8 cellular contexts compared by ENCODE assay signal in genomic region chr22:29310863-29311339, GRCh38. TPM values are rescaled to one million over a fixed set of nuclear protein-coding genes. Genes with fewer than 3 reads are reported as not detected.
DNase-seq lines count a peak whose midpoint lies in the region; ATAC-seq and TF ChIP-seq lines count a peak whose summit lies in the region.

No MANE protein-coding gene starts in this region.

- H3K9me3 ChIP-seq in GM23248 (ENCODE audit: low read depth) = no peaks in the 10 kb centered on the region
- no peaks in the 10 kb centered on the region for H3K9me3 ChIP-seq in parathyroid adenoma (ENCODE audit: control insufficient read depth, low read length)
- H3K9me3 ChIP-seq in tibial nerve = no peaks in the 10 kb centered on the region

- H3K27me3 ChIP-seq in GM23248 (replicated peaks; ENCODE audit: insufficient read depth) (peaks cover 19% of the 10 kb centered on the region), parathyroid adenoma (ENCODE audit: control insufficient read depth, insufficient read depth, low read length) (peaks cover 12% of the 10 kb centered on the region), tibial nerve (peaks cover 0 to 24% of the 10 kb centered on the region in 2 donors)

- peak; percentile 81 to 89 for TF ChIP-seq EP300 in tibial nerve (IDR thresholded peaks at IDR 0.05)

- H3K27ac ChIP-seq in GM23248 = peak overlapping the region; percentile 84
- H3K27ac ChIP-seq in parathyroid adenoma = no peak overlapping the region
- H3K27ac ChIP-seq in tibial nerve = peak overlapping the region; percentile 71 to 94 (median 85)

- H3K36me3 ChIP-seq in GM23248 (ENCODE audit: low read depth) = no peaks in the 10 kb centered on the region
- no peaks in the 10 kb centered on the region for H3K36me3 ChIP-seq in parathyroid adenoma (ENCODE audit: control insufficient read depth, insufficient read depth, low read length)
- no peaks in the 10 kb centered on the region for H3K36me3 ChIP-seq in tibial nerve

- no peaks in the 10 kb centered on the region; the same call in 1 of the 2 replicates for H3F3A ChIP-seq in GM23248 (ENCODE audit: insufficient read depth)

- TF ChIP-seq CTCF in AG04449 (IDR thresholded peaks at IDR 0.05; ENCODE audit: insufficient read depth, low read length, missing control alignments) = no peak
- TF ChIP-seq CTCF in parathyroid adenoma (IDR thresholded peaks at IDR 0.05) = no peak
- peak in 1 of 5 experiments; percentile 21 for TF ChIP-seq CTCF in tibial nerve (IDR thresholded peaks at IDR 0.05)

- H3K4me3 ChIP-seq in AG04449 (ENCODE audit: low read depth, low read length) = no peak overlapping the region
- peak overlapping the region; percentile 38 for H3K4me3 ChIP-seq in GM23248
- H3K4me3 ChIP-seq in parathyroid adenoma (ENCODE audit: low read depth, low read length) = no peak overlapping the region
- H3K4me3 ChIP-seq in tibial nerve = peak overlapping the region in 3 of 4 donors; percentile 18 to 43 (median 25)

- H3K36me3 Mint-ChIP-seq in activated naive CD4-positive, alpha-beta T cell treated with anti-CD3 and anti-CD28 coated beads, Interleukin-2, amount 50 U/mL, for 72 hours = peaks cover 7 to 11% of the 10 kb centered on the region in 2 donors

- peak in 1 of 2 donors; percentile 43 for TF ChIP-seq POLR2A in tibial nerve (IDR thresholded peaks at IDR 0.05)

- H3K4me1 ChIP-seq in GM23248 (ENCODE audit: insufficient read depth) = peaks cover 21% of the 10 kb centered on the region
- H3K4me1 ChIP-seq in parathyroid adenoma = no peaks in the 10 kb centered on the region
- H3K4me1 ChIP-seq in tibial nerve = peaks cover 0 to 89% (median 74%) of the 10 kb centered on the region in 4 donors

- H3K4me2 ChIP-seq in GM23248 (ENCODE audit: unreplicated experiment) (peak overlapping the region; percentile 33), parathyroid adenoma (ENCODE audit: low read length) (peak overlapping the region; percentile 30)

- H3K9me3 Mint-ChIP-seq in activated naive CD4-positive, alpha-beta T cell treated with anti-CD3 and anti-CD28 coated beads, Interleukin-2, amount 50 U/mL, for 72 hours = no peaks in the 10 kb centered on the region

- in situ Hi-C loops in GM23248 (cut with MboI) = no loop called here

- whole genome bisulfite sequencing in GM23248 (ENCODE audit: low coverage in 1 of 2, low lambda C conversion rate in 2 of 2, missing lambda C conversion rate in 2 of 2), 2 experiments = 10 to 11% methylated on average over 17 to 18 of the region's 18 CpGs
- WGBS in tibial nerve, 2 donors = 2 to 12% methylated on average over 14 to 15 of the region's 18 CpGs

- POLR2A ChIA-PET in AG04449 (lab: Yijun Ruan, JAX) = no interaction called here

- CTCF ChIA-PET in AG04449 (lab: Yijun Ruan, JAX) = interaction anchor here (0.8 to 1.3 kb wide), 2 partner anchors 30 to 48 kb away, joined by 3 to 5 read pairs; no protein-coding TSS in a partner anchor

- H3K79me2 ChIP-seq in GM23248 (ENCODE audit: insufficient read depth) = peaks cover 24% of the 10 kb centered on the region
- no peaks in the 10 kb centered on the region for H3K79me2 ChIP-seq in parathyroid adenoma

- H4K20me1 ChIP-seq in GM23248 (ENCODE audit: insufficient read depth) = no peaks in the 10 kb centered on the region

- DNase-seq in AG04449 (ENCODE audit: low read depth, low spot score) (peak; percentile 75), GM23248 (peak; percentile 99), glomerular visceral epithelial cell (ENCODE audit: extremely low spot score) (peak; percentile 96), tibial nerve (ENCODE audit: low spot score in 2 of 2) (peak; percentile 96 to 98), NCI-H2107 (lab: John Stamatoyannopoulos, UW) (no peak)
- DNase-seq in activated naive CD4-positive, alpha-beta T cell treated with anti-CD3 and anti-CD28 coated beads, Interleukin-2, amount 50 U/mL, for 72 hours (ENCODE audit: low spot score in 2 of 2) = peak in 1 of 2 donors; percentile 79

- H3K9ac ChIP-seq in GM23248 = peak overlapping the region; percentile 86
- H3K9ac ChIP-seq in parathyroid adenoma = no peak overlapping the region

- H3K27ac Mint-ChIP-seq in activated naive CD4-positive, alpha-beta T cell treated with anti-CD3 and anti-CD28 coated beads, Interleukin-2, amount 50 U/mL, for 72 hours = no peak overlapping the region

- no peaks in the 10 kb centered on the region for H3K9me2 ChIP-seq in GM23248 (ENCODE audit: insufficient read depth)

- peak; percentile 42 to 80 for ATAC-seq in activated naive CD4-positive, alpha-beta T cell treated with anti-CD3 and anti-CD28 coated beads, Interleukin-2, amount 50 U/mL, for 72 hours

- 0 out of 2 replicates have a peak overlapping the region, but pooled peaks have one; percentile 25 for H2AFZ ChIP-seq in GM23248
- H2AFZ ChIP-seq in parathyroid adenoma = no peak overlapping the region

TF ChIP-seq in PFSK-1, 5 proteins besides CTCF, POLR2A, EP300 and RAD21:
- peak; percentile 93 for TF ChIP-seq FOXP2 (optimal IDR thresholded peaks at IDR 0.05; ENCODE audit: borderline replicate concordance, extremely low read depth, extremely low read length, insufficient read depth)
- no peak for TF ChIP-seq POLR2AphosphoS5 (IDR thresholded peaks at IDR 0.05; ENCODE audit: low read depth, low read length)
- TF ChIP-seq TAF1 (IDR thresholded peaks at IDR 0.05; ENCODE audit: borderline replicate concordance, insufficient read depth, low read length) = no peak
- TF ChIP-seq SIN3A (IDR thresholded peaks at IDR 0.05; ENCODE audit: borderline replicate concordance, insufficient read depth, low read length) = peak; percentile 96; the same call in 1 of the 2 replicates
- no peak for TF ChIP-seq REST (IDR thresholded peaks at IDR 0.05; ENCODE audit: insufficient read depth in 1 of 2, low read depth in 2 of 2, low read length in 2 of 2)

RNA-seq across cellular contexts. Expression of gene GAS2L1, which starts 4.5 kb away (rescaled TPM):
- 23.7 and 26.3 TPM in 2 replicates for total RNA-seq in GM23248 (2014; rRNA removed; shearing (Covaris generic))
- polyA plus RNA-seq in GM23248 (2016; fragmentation: Nextera tagmentation; extraction: Ambion mirVana) = 21.2 and 22.7 TPM in 2 replicates
- polyA plus RNA-seq in PFSK-1 (2012; ENCODE audit: insufficient read length, low read depth) = 35.5 TPM
- 1 to 10 TPM in 1 of 2 donors, under 1 TPM in 1; 0.36 to 1.5 TPM for total RNA-seq in activated naive CD4-positive, alpha-beta T cell treated with anti-CD3 and anti-CD28 coated beads, Interleukin-2, amount 50 U/mL, for 72 hours
- total RNA-seq in tibial nerve = 10 to 100 TPM; 30.3 to 43.5 (median 35.1) TPM

RNA-seq across cellular contexts. Expression of gene RASL10A, which starts 4.6 kb away (rescaled TPM):
- total RNA-seq in GM23248 (2014; rRNA removed; shearing (Covaris generic)) = not detected in 2 replicates
- polyA plus RNA-seq in GM23248 (2016; fragmentation: Nextera tagmentation; extraction: Ambion mirVana) = 0.13 and 0.20 TPM in 2 replicates
- polyA plus RNA-seq in PFSK-1 (2012; ENCODE audit: insufficient read length, low read depth) = 1.7 TPM
- total RNA-seq in activated naive CD4-positive, alpha-beta T cell treated with anti-CD3 and anti-CD28 coated beads, Interleukin-2, amount 50 U/mL, for 72 hours = under 1 TPM; 0.20 to 0.78 TPM
- 1 to 10 TPM in 3 of 4 donors, not detected in 1; 2.2 to 6.6 (median 3.3) TPM for total RNA-seq in tibial nerve

RNA-seq across cellular contexts. Expression of gene EWSR1, which starts 42.8 kb away (rescaled TPM):
- total RNA-seq in GM23248 (2014; rRNA removed; shearing (Covaris generic)) = 154 and 190 TPM in 2 replicates
- 198 and 210 TPM in 2 replicates for polyA plus RNA-seq in GM23248 (2016; fragmentation: Nextera tagmentation; extraction: Ambion mirVana)
- polyA plus RNA-seq in PFSK-1 (2012; ENCODE audit: insufficient read length, low read depth) = 238 TPM
- total RNA-seq in activated naive CD4-positive, alpha-beta T cell treated with anti-CD3 and anti-CD28 coated beads, Interleukin-2, amount 50 U/mL, for 72 hours = 100 to 1,000 TPM; 257 to 320 TPM
- 100 to 1,000 TPM; 174 to 211 (median 188) TPM for total RNA-seq in tibial nerve

RNA-seq across cellular contexts. Expression of gene RHBDD3, which starts 43.1 kb away (rescaled TPM):
- 37.3 and 43.5 TPM in 2 replicates for total RNA-seq in GM23248 (2014; rRNA removed; shearing (Covaris generic))
- polyA plus RNA-seq in GM23248 (2016; fragmentation: Nextera tagmentation; extraction: Ambion mirVana) = 28.8 and 31.4 TPM in 2 replicates
- 37.0 TPM for polyA plus RNA-seq in PFSK-1 (2012; ENCODE audit: insufficient read length, low read depth)
- total RNA-seq in activated naive CD4-positive, alpha-beta T cell treated with anti-CD3 and anti-CD28 coated beads, Interleukin-2, amount 50 U/mL, for 72 hours = 10 to 100 TPM; 19.6 to 29.5 TPM
- total RNA-seq in tibial nerve = 10 to 100 TPM; 14.4 to 43.5 (median 32.6) TPM

Comparison
In these comparisons a context has a peak if more than half of its experiments do, and no peak if none do; other contexts are left out.
1. H3K4me3 ChIP-seq: peak in GM23248 (single experiment) and tibial nerve (3 of 4); none in AG04449 (single experiment) and parathyroid adenoma (single experiment).